In genomic region chr10:97290576-97291356, GRCh38 we compare ENCODE assay signal across 8 cellular contexts. TPM values are rescaled to one million over a fixed set of nuclear protein-coding genes. Genes with fewer than 3 reads are reported as not detected.
DNase-seq lines count a peak whose midpoint lies in the region; TF ChIP-seq lines count a peak whose summit lies in the region.
"Not testable (repeated sequence)": the region's sequence is repeated elsewhere in the genome, so short reads cannot be mapped to it uniquely, and the experiment has no call there.

No MANE protein-coding gene starts in this region.

- not testable (repeated sequence) for H3K9me3 Mint-ChIP-seq in activated T-helper 2 cell treated with anti-CD3 and anti-CD28 coated beads, Interferon-gamma antibody, Interleukin-2, Interleukin-4, amounts not matched to agents 10 μg/mL and 5 μg/mL and 100 μg/mL, durations not matched to agents 14 hours and 24 hours and 36 hours

- TF ChIP-seq CTCF in C4-2B (conservative IDR thresholded peaks at IDR 0.05); OCI-LY1 (IDR thresholded peaks at IDR 0.05; ENCODE audit: low read length); WERI-Rb-1 (IDR thresholded peaks at IDR 0.05; ENCODE audit: low read depth, low read length); retinal pigment epithelial cell (conservative IDR thresholded peaks at IDR 0.05; ENCODE audit: low read depth, low read length): not testable (repeated sequence)

- peak in 1 of 2 experiments; percentile 33 for DNase-seq in HAP-1 (ENCODE audit: low spot score in 2 of 2)
- peak; percentile 21 for DNase-seq in WERI-Rb-1
- DNase-seq in activated T-helper 2 cell treated with anti-CD3 and anti-CD28 coated beads, Interferon-gamma antibody, Interleukin-2, Interleukin-4, amounts not matched to agents 10 μg/mL and 5 μg/mL and 100 μg/mL, durations not matched to agents 14 hours and 24 hours and 36 hours (ENCODE audit: low spot score); epithelial cell of prostate (ENCODE audit: low read depth, low spot score); retinal pigment epithelial cell (ENCODE audit: low read depth): not testable (repeated sequence)

- H3K4me3 ChIP-seq in HAP-1 (peak overlapping the region; percentile 64), OCI-LY1 (ENCODE audit: low read depth, low read length, poor library complexity, severe bottlenecking) (peak overlapping the region; percentile 95), WERI-Rb-1 (ENCODE audit: low read depth, low read length) (peak overlapping the region; percentile 91), mesodermal cell (ENCODE audit: extremely low read depth, insufficient read depth, low read length, poor library complexity, severe bottlenecking) (peak overlapping the region; percentile 82), retinal pigment epithelial cell (ENCODE audit: low read length) (peak overlapping the region; percentile 65)

- H3K4me2 ChIP-seq in OCI-LY1 (ENCODE audit: low read length) = peak overlapping the region; percentile 97; the same call in 1 of the 2 replicates

- H3K79me2 ChIP-seq in OCI-LY1 (ENCODE audit: insufficient read depth, low read length) = not testable (repeated sequence)

- H3K9me2 ChIP-seq in OCI-LY1 (ENCODE audit: low read depth, low read length) = not testable (repeated sequence)

- not testable (repeated sequence) for H2AFZ ChIP-seq in OCI-LY1 (ENCODE audit: low read length)

- not testable (repeated sequence) for H3K9me3 ChIP-seq in HAP-1; OCI-LY1 (ENCODE audit: low read length); WERI-Rb-1 (ENCODE audit: severe bottlenecking); mesodermal cell (ENCODE audit: control insufficient read depth, low read length)

- not testable (repeated sequence) for H3K27me3 Mint-ChIP-seq in activated T-helper 2 cell treated with anti-CD3 and anti-CD28 coated beads, Interferon-gamma antibody, Interleukin-2, Interleukin-4, amounts not matched to agents 10 μg/mL and 5 μg/mL and 100 μg/mL, durations not matched to agents 14 hours and 24 hours and 36 hours (ENCODE audit: low read depth)

- in situ Hi-C loops in HAP-1 (cut with MboI; ENCODE audit: low sequenced_read_pairs) = not testable (repeated sequence)

- H3K27ac ChIP-seq in C4-2B (peak overlapping the region; percentile 93), WERI-Rb-1 (peak overlapping the region; percentile 97), epithelial cell of prostate (peak overlapping the region; percentile 86)
- not testable (repeated sequence) for H3K27ac ChIP-seq in OCI-LY1 (ENCODE audit: low read depth, low read length, poor library complexity, severe bottlenecking); mesodermal cell (ENCODE audit: low read depth, low read length, severe bottlenecking)

- H3K4me3 Mint-ChIP-seq in activated T-helper 2 cell treated with anti-CD3 and anti-CD28 coated beads, Interferon-gamma antibody, Interleukin-2, Interleukin-4, amounts not matched to agents 10 μg/mL and 5 μg/mL and 100 μg/mL, durations not matched to agents 14 hours and 24 hours and 36 hours (ENCODE audit: low read depth) = peak overlapping the region; percentile 94

- peaks cover 24% of the 10 kb centered on the region for H3K4me1 Mint-ChIP-seq in activated T-helper 2 cell treated with anti-CD3 and anti-CD28 coated beads, Interferon-gamma antibody, Interleukin-2, Interleukin-4, amounts not matched to agents 10 μg/mL and 5 μg/mL and 100 μg/mL, durations not matched to agents 14 hours and 24 hours and 36 hours (ENCODE audit: low read depth)

- H3F3A ChIP-seq in OCI-LY1 (ENCODE audit: insufficient read depth, low read length) = not testable (repeated sequence)

- not testable (repeated sequence) for H3K27ac Mint-ChIP-seq in activated T-helper 2 cell treated with anti-CD3 and anti-CD28 coated beads, Interferon-gamma antibody, Interleukin-2, Interleukin-4, amounts not matched to agents 10 μg/mL and 5 μg/mL and 100 μg/mL, durations not matched to agents 14 hours and 24 hours and 36 hours

- intact Hi-C loops in activated T-helper 2 cell treated with anti-CD3 and anti-CD28 coated beads, Interferon-gamma antibody, Interleukin-2, Interleukin-4, amounts not matched to agents 10 μg/mL and 5 μg/mL and 100 μg/mL, durations not matched to agents 14 hours and 24 hours and 36 hours (cut with micrococcal nuclease) = loop anchor here (5.0 kb wide), 1 partner anchor 112 kb away; the partner anchor contains the start of gene RRP12

- not testable (repeated sequence) for H3K36me3 ChIP-seq in HAP-1 (replicated peaks); OCI-LY1 (ENCODE audit: insufficient read depth, low read length)
- H3K36me3 ChIP-seq in WERI-Rb-1 (peaks cover 15% of the 10 kb centered on the region), mesodermal cell (ENCODE audit: control insufficient read depth, insufficient read depth, low read length) (peaks cover 15% of the 10 kb centered on the region)

- peaks cover 18% of the 10 kb centered on the region for H3K36me3 Mint-ChIP-seq in activated T-helper 2 cell treated with anti-CD3 and anti-CD28 coated beads, Interferon-gamma antibody, Interleukin-2, Interleukin-4, amounts not matched to agents 10 μg/mL and 5 μg/mL and 100 μg/mL, durations not matched to agents 14 hours and 24 hours and 36 hours (ENCODE audit: low read depth)

- not testable (repeated sequence) for H3K4me1 ChIP-seq in HAP-1; OCI-LY1 (ENCODE audit: insufficient read depth, low read length, severe bottlenecking); mesodermal cell (ENCODE audit: control insufficient read depth, insufficient read depth, low read length, poor library complexity, severe bottlenecking)

- H3K9ac ChIP-seq in OCI-LY1 (ENCODE audit: low read length) = not testable (repeated sequence)

- 93 to 94% methylated on average over 11 to 14 of the region's 17 CpGs for WGBS in mesodermal cell (ENCODE audit: insufficient coverage in 2 of 2), 2 experiments

- not testable (repeated sequence) for H3K27me3 ChIP-seq in HAP-1 (ENCODE audit: low read depth); OCI-LY1 (ENCODE audit: insufficient read depth, low read length); WERI-Rb-1 (ENCODE audit: insufficient read depth, low read depth, severe bottlenecking)

- H4K20me1 ChIP-seq in OCI-LY1 (ENCODE audit: insufficient read depth, low read length) = not testable (repeated sequence)

RNA-seq across cellular contexts. Expression of gene ARHGAP19, which starts 1.7 kb away (rescaled TPM):
- total RNA-seq in activated T-helper 2 cell treated with anti-CD3 and anti-CD28 coated beads, Interferon-gamma antibody, Interleukin-2, Interleukin-4, amounts not matched to agents 10 μg/mL and 5 μg/mL and 100 μg/mL, durations not matched to agents 14 hours and 24 hours and 36 hours = 25.3 and 29.9 TPM in 2 replicates
- polyA plus RNA-seq in mesodermal cell (2013, experiment 1 of 2) = 18.6 TPM
- polyA plus RNA-seq in mesodermal cell (2013, experiment 2 of 2) = 18.4 TPM

RNA-seq across cellular contexts. Expression of gene FRAT1, which starts 28.3 kb away (rescaled TPM):
- 2.9 and 3.4 TPM in 2 replicates for total RNA-seq in activated T-helper 2 cell treated with anti-CD3 and anti-CD28 coated beads, Interferon-gamma antibody, Interleukin-2, Interleukin-4, amounts not matched to agents 10 μg/mL and 5 μg/mL and 100 μg/mL, durations not matched to agents 14 hours and 24 hours and 36 hours
- polyA plus RNA-seq in mesodermal cell (2013, experiment 1 of 2) = 3.4 TPM
- polyA plus RNA-seq in mesodermal cell (2013, experiment 2 of 2) = 2.5 TPM

RNA-seq across cellular contexts. Expression of gene FRAT2, which starts 43.8 kb away (rescaled TPM):
- 10.4 and 10.6 TPM in 2 replicates for total RNA-seq in activated T-helper 2 cell treated with anti-CD3 and anti-CD28 coated beads, Interferon-gamma antibody, Interleukin-2, Interleukin-4, amounts not matched to agents 10 μg/mL and 5 μg/mL and 100 μg/mL, durations not matched to agents 14 hours and 24 hours and 36 hours
- polyA plus RNA-seq in mesodermal cell (2013, experiment 1 of 2) = 9.0 TPM
- 8.0 TPM for polyA plus RNA-seq in mesodermal cell (2013, experiment 2 of 2)
